In genomic region chr6:52749546-52750152, GRCh38 we compare ENCODE assay signal across 33 cellular contexts. TPM values are rescaled to one million over a fixed set of nuclear protein-coding genes. Genes with fewer than 3 reads are reported as not detected.
A peak's percentile ranks its signal among the peaks of the same experiment; 100 is the strongest.
DNase-seq lines count a peak whose midpoint lies in the region; ATAC-seq and TF ChIP-seq lines count a peak whose summit lies in the region.
"Had no signal": no experiment of that assay in that cellular context is flagged by ENCODE, and none has a peak within 500 bp of the region (broad histone marks: within the 10 kb centered on the region; RNA-seq: fewer than 3 reads in every experiment).

No MANE protein-coding gene starts in this region.

- H3K27me3 ChIP-seq in foreskin keratinocyte (peaks cover 8% of the 10 kb centered on the region), Peyer's patch (no peaks in the 10 kb centered on the region)
- H3K27me3 ChIP-seq: heart left ventricle, neural progenitor cell, right atrium auricular region, tibial nerve had no signal

- peak; percentile 19 for ATAC-seq in foreskin keratinocyte
- ATAC-seq: effector memory CD8-positive, alpha-beta T cell; esophagus mucosa; heart left ventricle; Right ventricle myocardium inferior; SK-N-SH treated with all-trans-retinoic acid at 6 μM for 48 hours; T-helper 17 cell had no signal

- DNase-seq in DMS53 (lab: John Stamatoyannopoulos, UW) (peak; percentile 70), NCI-H2107 (lab: John Stamatoyannopoulos, UW) (peak; percentile 20), NCI-H69 (lab: John Stamatoyannopoulos, UW) (peak; percentile 57), foreskin keratinocyte (peak in 1 of 2 donors; percentile 23), NCI-H1417 treated with DMSO at 0.1 percent for 48 hours (lab: John Stamatoyannopoulos, UW) (no peak), OCI-M2 (lab: John Stamatoyannopoulos, UW; ENCODE audit: unreplicated experiment) (no peak), Peyer's patch (no peak)
- no peak for DNase-seq in activated naive CD4-positive, alpha-beta T cell treated with anti-CD3 and anti-CD28 coated beads, Interleukin-2, amount 50 U/mL, for 16 hours
- DNase-seq: activated CD4-positive, alpha-beta T cell treated with anti-CD3 and anti-CD28 coated beads for 48 hours; activated gamma-delta T cell; activated T-cell treated with anti-CD3 and anti-CD28 coated beads, Interleukin-2, amount 50 U/mL, for 24 hours; caudate nucleus; CD4-positive, alpha-beta memory T cell; cortex of kidney; DMS 273 treated with DMSO at 0.1 percent for 48 hours; effector memory CD8-positive, alpha-beta T cell; foreskin fibroblast; H9; heart left ventricle; mammary epithelial cell; stimulated activated CD4-positive, alpha-beta T cell treated with anti-CD3 and anti-CD28 coated beads, Interleukin-2, amount 100 ng/mL, for 24 hours; T-helper 17 cell had no signal

- no peak for TF ChIP-seq POLR2A in Peyer's patch (IDR thresholded peaks at IDR 0.05)

- H3K27ac ChIP-seq in foreskin keratinocyte: no peak overlapping the region
- no peak overlapping the region for H3K27ac ChIP-seq in Peyer's patch
- H3K27ac ChIP-seq: heart left ventricle, KMS-11, neural progenitor cell, parathyroid adenoma, right atrium auricular region, tibial nerve had no signal

- TF ChIP-seq CTCF in foreskin keratinocyte (conservative IDR thresholded peaks at IDR 0.05) (no peak), Peyer's patch (IDR thresholded peaks at IDR 0.05) (no peak)

- H3K36me3 ChIP-seq in Peyer's patch: peaks cover 0 to 5% (median 0%) of the 10 kb centered on the region in 3 donors
- H3K36me3 ChIP-seq: heart left ventricle, neural progenitor cell, right atrium auricular region, tibial nerve had no signal

- H3K9me3 ChIP-seq in Peyer's patch: no peaks in the 10 kb centered on the region
- H3K9me3 ChIP-seq: right atrium auricular region had no signal

- H3K4me1 ChIP-seq in foreskin keratinocyte (no peaks in the 10 kb centered on the region), Peyer's patch (no peaks in the 10 kb centered on the region)
- H3K4me1 ChIP-seq: heart left ventricle, neural progenitor cell, parathyroid adenoma, right atrium auricular region, tibial nerve had no signal

- H3K4me3 ChIP-seq in Peyer's patch: no peak overlapping the region
- H3K4me3 ChIP-seq: heart left ventricle, neural progenitor cell, right atrium auricular region, tibial nerve had no signal

RNA-seq across cellular contexts. Expression of gene GSTA2, which starts 13.6 kb away (rescaled TPM):
- total RNA-seq in foreskin keratinocyte: not detected in 2 replicates
- not detected in 2 replicates for polyA plus RNA-seq in foreskin keratinocyte
- total RNA-seq in Peyer's patch: 10 to 100 TPM; 15.7 to 92.2 (median 58.4) TPM
- total RNA-seq: A673; CD4-positive, alpha-beta memory T cell; esophagus mucosa; H9; heart left ventricle; kidney epithelial cell; NCI-H460; right atrium auricular region; Right ventricle myocardium inferior; T-helper 17 cell; tibial nerve had no signal
- polyA plus RNA-seq: CD4-positive, alpha-beta memory T cell; heart left ventricle; mammary epithelial cell had no signal

RNA-seq across cellular contexts. Expression of gene GSTA1, which starts 54.0 kb away (rescaled TPM):
- total RNA-seq in foreskin keratinocyte: not detected in 2 replicates
- not detected in 2 replicates for polyA plus RNA-seq in foreskin keratinocyte
- 1,000 to 10,000 TPM in 1 of 4 donors, 100 to 1,000 TPM in 3; 222 to 1,400 (median 545) TPM for total RNA-seq in Peyer's patch
- total RNA-seq: A673; CD4-positive, alpha-beta memory T cell; H9; heart left ventricle; kidney epithelial cell; NCI-H460; right atrium auricular region; Right ventricle myocardium inferior; tibial nerve had no signal
- polyA plus RNA-seq: CD4-positive, alpha-beta memory T cell; heart left ventricle; mammary epithelial cell had no signal

Comparison
In these comparisons a context has a peak if more than half of its experiments do, and no peak if none do; other contexts are left out.
1. DNase-seq: peak in DMS53 (single experiment), NCI-H2107 (single experiment) and NCI-H69 (single experiment); none in NCI-H1417 treated with DMSO at 0.1 percent for 48 hours (single experiment), activated naive CD4-positive, alpha-beta T cell treated with anti-CD3 and anti-CD28 coated beads, Interleukin-2, amount 50 U/mL, for 16 hours (single experiment), OCI-M2 (single experiment) and Peyer's patch (0 of 3).
2. RNA of gene GSTA2, which starts 13.6 kb away (total RNA-seq): 15.7 to 92.2 TPM in Peyer's patch; not detected in foreskin keratinocyte; every median in the first group is over 10 times any median in the second.
3. RNA of gene GSTA1, which starts 54.0 kb away (total RNA-seq): 222 to 1,400 TPM in Peyer's patch; not detected in foreskin keratinocyte; every median in the first group is over 100 times any median in the second.